8 cellular contexts compared by ENCODE assay signal in genomic region chr7:2519119-2519930, GRCh38. TPM values are rescaled to one million over a fixed set of nuclear protein-coding genes. Genes with fewer than 3 reads are reported as not detected.
DNase-seq lines count a peak whose midpoint lies in the region; ATAC-seq and TF ChIP-seq lines count a peak whose summit lies in the region.

Gene LFNG, plus strand, starts transcription at chr7:2519774. Its CDS starts 88 bp downstream, at chr7:2519862.

- H3K27me3 Mint-ChIP-seq in activated CD4-positive, alpha-beta T cell treated with anti-CD3 and anti-CD28 coated beads for 36 hours = no peaks in the 10 kb centered on the region

- H3K4me3 ChIP-seq in choroid plexus epithelial cell (ENCODE audit: low read depth, low read length) = peak within 1 kb of the TSS; percentile 47

- DNase-seq in AML-193 (lab: John Stamatoyannopoulos, UW) (peak; percentile 70), NCI-H460 (ENCODE audit: extremely low read depth, low read depth) (peak; percentile 82), choroid plexus epithelial cell (ENCODE audit: low read depth) (peak; percentile 86), left kidney (ENCODE audit: low read depth, low spot score) (peak; percentile 97)
- peak; percentile 91 for DNase-seq in activated CD4-positive, alpha-beta T cell treated with anti-CD3 and anti-CD28 coated beads for 36 hours
- DNase-seq in stimulated activated CD4-positive, alpha-beta T cell treated with anti-CD3 and anti-CD28 coated beads, Interleukin-1b, Interleukin-23, amount 100 ng/mL, for 4 hours (ENCODE audit: low read depth in 2 of 2) = peak; percentile 77 to 86

- intact Hi-C loops in activated CD4-positive, alpha-beta T cell treated with anti-CD3 and anti-CD28 coated beads for 36 hours (cut with DNase I, micrococcal nuclease) = loop anchor here (1.0 to 5.0 kb wide), 7 partner anchors 8 to 1357 kb away; partner anchors contain the start of genes BRAT1 (in 1 of the 2), CHST12 (in 1 of the 2), GNA12 (in 1 of the 2) and SNX8 (in 1 of the 2)

- TF ChIP-seq CTCF in choroid plexus epithelial cell (conservative IDR thresholded peaks at IDR 0.05; ENCODE audit: low read depth, low read length) = no peak

- ATAC-seq in GM19035 (IDR thresholded peaks at IDR 0.05; ENCODE audit: unreplicated experiment) (peak; percentile 82), HG03196 (IDR thresholded peaks at IDR 0.05; ENCODE audit: unreplicated experiment) (peak; percentile 67)
- peak; percentile 75 for ATAC-seq in activated CD4-positive, alpha-beta T cell treated with anti-CD3 and anti-CD28 coated beads for 36 hours

- POLR2A ChIA-PET in activated CD4-positive, alpha-beta T cell treated with anti-CD3 and anti-CD28 coated beads for 36 hours (lab: Charles Lee) = no interaction called here

- no peaks in the 10 kb centered on the region for H3K36me3 Mint-ChIP-seq in activated CD4-positive, alpha-beta T cell treated with anti-CD3 and anti-CD28 coated beads for 36 hours (ENCODE audit: low read depth)

- peak within 1 kb of the TSS; percentile 73 for H3K27ac Mint-ChIP-seq in activated CD4-positive, alpha-beta T cell treated with anti-CD3 and anti-CD28 coated beads for 36 hours

- peak within 1 kb of the TSS; percentile 89 for H3K4me3 Mint-ChIP-seq in activated CD4-positive, alpha-beta T cell treated with anti-CD3 and anti-CD28 coated beads for 36 hours

- H3K9me3 Mint-ChIP-seq in activated CD4-positive, alpha-beta T cell treated with anti-CD3 and anti-CD28 coated beads for 36 hours (ENCODE audit: low read depth) = no peaks in the 10 kb centered on the region

- H3K4me1 Mint-ChIP-seq in activated CD4-positive, alpha-beta T cell treated with anti-CD3 and anti-CD28 coated beads for 36 hours = peaks cover 32% of the 10 kb centered on the region

- CTCF ChIA-PET in activated CD4-positive, alpha-beta T cell treated with anti-CD3 and anti-CD28 coated beads for 36 hours (lab: Charles Lee) = interaction anchor here (0.6 to 1.5 kb wide), 3 partner anchors 10 to 39 kb away, joined by 3 to 4 read pairs (median 4); no protein-coding TSS in a partner anchor

RNA-seq across cellular contexts. Expression of gene LFNG, which starts in this region (rescaled TPM):
- 0.20 and 0.32 TPM in 2 replicates for total RNA-seq in NCI-H460 (2014; rRNA removed; shearing (Covaris generic))
- 0.54 and 2.4 TPM in 2 replicates for polyA plus RNA-seq in NCI-H460 (2014; cell fraction: nucleus; rRNA removed)
- total RNA-seq in activated CD4-positive, alpha-beta T cell treated with anti-CD3 and anti-CD28 coated beads for 36 hours = 10 to 100 TPM; 14.9 to 23.3 TPM

Comparison
In these comparisons a context has a peak if more than half of its experiments do, and no peak if none do; other contexts are left out.
1. Peak in every context shown above with its lines: DNase-seq, ATAC-seq and H3K4me3 ChIP-seq.
2. RNA of gene LFNG (total RNA-seq): 14.9 to 23.3 TPM in activated CD4-positive, alpha-beta T cell treated with anti-CD3 and anti-CD28 coated beads for 36 hours; 0.20 to 0.32 TPM in NCI-H460; every median in the first group is over 10 times any median in the second.